In genomic region chr22:37544955-37545702, GRCh38 we compare ENCODE assay signal across 1 cellular context.
TF ChIP-seq lines count a peak whose summit lies in the region.

No MANE protein-coding gene starts in this region.

TF ChIP-seq in K562, 482 proteins besides CTCF, POLR2A, EP300 and RAD21 (continued from another document and continues in another):
- TF ChIP-seq RERE (CRISPR knock-in tag; IDR thresholded peaks at IDR 0.05; ENCODE audit: borderline replicate concordance) (no peak), ZNF699 (CRISPR knock-in tag; IDR thresholded peaks at IDR 0.05; ENCODE audit: insufficient replicate concordance) (no peak), GMEB1 (CRISPR knock-in tag; IDR thresholded peaks at IDR 0.05) (no peak), HNRNPK (IDR thresholded peaks at IDR 0.05; ENCODE audit: low read depth, low read length, poor library complexity, severe bottlenecking) (no peak), ARID1B (IDR thresholded peaks at IDR 0.05) (0 out of 2 replicates have a peak, but pooled peaks have one; percentile 33), ZNF347 (CRISPR knock-in tag; IDR thresholded peaks at IDR 0.05; ENCODE audit: low read depth) (no peak), NR2C1 (IDR thresholded peaks at IDR 0.05) (no peak), NR2C1 (tag; IDR thresholded peaks at IDR 0.05) (no peak), ZNF609 (CRISPR knock-in tag; IDR thresholded peaks at IDR 0.05; ENCODE audit: borderline replicate concordance) (no peak), VEZF1 (CRISPR knock-in tag; IDR thresholded peaks at IDR 0.05) (peak; percentile 40), ZNF436 (CRISPR knock-in tag; IDR thresholded peaks at IDR 0.05) (peak; percentile 71; the same call in 1 of the 2 replicates), JUND (IDR thresholded peaks at IDR 0.05; ENCODE audit: borderline replicate concordance, low read depth, low read length) (peak; percentile 95), JUND (tag; IDR thresholded peaks at IDR 0.05; ENCODE audit: borderline replicate concordance, low read depth, low read length) (peak; percentile 93; the same call in 2 of the 3 replicates), SOX6 (IDR thresholded peaks at IDR 0.05) (0 out of 2 replicates have a peak, but pooled peaks have one; percentile 13), ZKSCAN1 (IDR thresholded peaks at IDR 0.05; ENCODE audit: low read depth, low read length) (0 out of 2 replicates have a peak, but pooled peaks have one; percentile 5), SIRT6 (IDR thresholded peaks at IDR 0.05; ENCODE audit: low read depth, low read length) (no peak), NR0B1 (IDR thresholded peaks at IDR 0.05; ENCODE audit: partially characterized antibody) (no peak), RBM34 (IDR thresholded peaks at IDR 0.05; ENCODE audit: borderline replicate concordance, insufficient read depth, low read length) (no peak), ZFP36 (IDR thresholded peaks at IDR 0.05; ENCODE audit: low read depth, low read length, partially characterized antibody) (peak; percentile 98), KLF16 (IDR thresholded peaks at IDR 0.05) (no peak), RBM39 (optimal IDR thresholded peaks at IDR 0.05; ENCODE audit: low read depth, low read length) (no peak), GTF2E2 (tag; IDR thresholded peaks at IDR 0.05) (no peak), ARHGAP35 (IDR thresholded peaks at IDR 0.05; ENCODE audit: partially characterized antibody) (no peak), USF2 (CRISPR knock-in tag; IDR thresholded peaks at IDR 0.05) (no peak), HMG20A (CRISPR knock-in tag; conservative IDR thresholded peaks at IDR 0.05) (no peak), CSDE1 (IDR thresholded peaks at IDR 0.05) (no peak), SAFB2 (IDR thresholded peaks at IDR 0.05; ENCODE audit: borderline replicate concordance, low read depth, low read length, severe bottlenecking) (no peak), HDAC2 (IDR thresholded peaks at IDR 0.05) (0 out of 2 replicates have a peak, but pooled peaks have one; percentile 22), LCOR (CRISPR knock-in tag; IDR thresholded peaks at IDR 0.05) (no peak), ZBTB11 (CRISPR knock-in tag; IDR thresholded peaks at IDR 0.05) (no peak), NBN (IDR thresholded peaks at IDR 0.05; ENCODE audit: low read depth) (peak; percentile 53; the same call in 1 of the 2 replicates)
